In genomic region chr12:43579240-43579639, GRCh38 we compare ENCODE assay signal across 35 cellular contexts. TPM values are rescaled to one million over a fixed set of nuclear protein-coding genes. Genes with fewer than 3 reads are reported as not detected.
A peak's percentile ranks its signal among the peaks of the same experiment; 100 is the strongest.
DNase-seq lines count a peak whose midpoint lies in the region; TF ChIP-seq lines count a peak whose summit lies in the region.
"Had no signal": no experiment of that assay in that cellular context is flagged by ENCODE, and none has a peak within 500 bp of the region (broad histone marks: within the 10 kb centered on the region; RNA-seq: fewer than 3 reads in every experiment).

No MANE protein-coding gene starts in this region.

- no peaks in the 10 kb centered on the region for H3K4me1 Mint-ChIP-seq in CD4-positive, alpha-beta memory T cell
- H3K4me1 Mint-ChIP-seq: activated CD4-positive, alpha-beta T cell treated with anti-CD3 and anti-CD28 coated beads for 36 hours; stimulated activated effector memory CD8-positive, alpha-beta T cell treated with anti-CD3 and anti-CD28 coated beads, Interleukin-12 subunit alpha, Interleukin-12 subunit beta, amount 100 ng/mL, for 72 hours had no signal

- no peak overlapping the region for H3K9ac ChIP-seq in parathyroid adenoma

- H3K27me3 ChIP-seq in parathyroid adenoma (ENCODE audit: control insufficient read depth, insufficient read depth, low read length) = no peaks in the 10 kb centered on the region
- no peaks in the 10 kb centered on the region for H3K27me3 ChIP-seq in CD4-positive, alpha-beta memory T cell (ENCODE audit: insufficient read depth, low read length)
- H3K27me3 ChIP-seq: ascending aorta, right atrium auricular region, upper lobe of right lung had no signal

- H3K27me3 Mint-ChIP-seq in CD4-positive, alpha-beta memory T cell = peaks cover 4 to 5% of the 10 kb centered on the region in 2 donors

- peaks cover 0 to 4% (median 0%) of the 10 kb centered on the region in 8 donors for H3K9me3 Mint-ChIP-seq in CD4-positive, alpha-beta memory T cell
- H3K9me3 Mint-ChIP-seq: activated naive CD4-positive, alpha-beta T cell treated with anti-CD3 and anti-CD28 coated beads, Interleukin-2, amount 50 U/mL, for 72 hours; stimulated activated effector memory CD8-positive, alpha-beta T cell treated with anti-CD3 and anti-CD28 coated beads, Interleukin-12 subunit alpha, Interleukin-12 subunit beta, amount 100 ng/mL, for 72 hours; T-helper 2 cell treated with Interferon-gamma antibody and Interleukin-4, amounts not matched to agents 5 μg/mL and 100 μg/mL, for 36 hours had no signal

- H3K79me2 ChIP-seq in parathyroid adenoma = no peaks in the 10 kb centered on the region

- H2AFZ ChIP-seq in parathyroid adenoma = peak overlapping the region; percentile 4
- H2AFZ ChIP-seq: PC-9 had no signal

- no peaks in the 10 kb centered on the region for H3K4me1 ChIP-seq in parathyroid adenoma
- H3K4me1 ChIP-seq in CD4-positive, alpha-beta memory T cell (ENCODE audit: insufficient read depth, low read length) = no peaks in the 10 kb centered on the region
- H3K4me1 ChIP-seq: ascending aorta, pancreas, right atrium auricular region, upper lobe of right lung had no signal

- peak overlapping the region; percentile 50 for H3K4me2 ChIP-seq in parathyroid adenoma (ENCODE audit: low read length)
- H3K4me2 ChIP-seq: PC-9 had no signal

- H3K9me3 ChIP-seq in parathyroid adenoma (ENCODE audit: control insufficient read depth, low read length) = no peaks in the 10 kb centered on the region
- no peaks in the 10 kb centered on the region for H3K9me3 ChIP-seq in CD4-positive, alpha-beta memory T cell (ENCODE audit: control insufficient read depth in 1 of 2, low read length in 2 of 2)
- H3K9me3 ChIP-seq: ascending aorta, pancreas, right atrium auricular region, upper lobe of right lung had no signal

- H3K27ac ChIP-seq in parathyroid adenoma = no peak overlapping the region
- no peak overlapping the region for H3K27ac ChIP-seq in CD4-positive, alpha-beta memory T cell (ENCODE audit: low read depth, low read length)
- H3K27ac ChIP-seq: ascending aorta, epithelial cell of prostate, pancreas, PC-9, right atrium auricular region, upper lobe of right lung had no signal

- H3K27ac Mint-ChIP-seq in CD4-positive, alpha-beta memory T cell = no peak overlapping the region
- H3K27ac Mint-ChIP-seq: activated CD4-positive, alpha-beta T cell treated with anti-CD3 and anti-CD28 coated beads for 36 hours; activated naive CD4-positive, alpha-beta T cell treated with anti-CD3 and anti-CD28 coated beads, Interleukin-2, amount 50 U/mL, for 72 hours; stimulated activated effector memory CD8-positive, alpha-beta T cell treated with anti-CD3 and anti-CD28 coated beads, Interleukin-12 subunit alpha, Interleukin-12 subunit beta, amount 100 ng/mL, for 72 hours; T-helper 2 cell treated with Interferon-gamma antibody and Interleukin-4, amounts not matched to agents 5 μg/mL and 100 μg/mL, for 36 hours had no signal

- H3K36me3 ChIP-seq in parathyroid adenoma (ENCODE audit: control insufficient read depth, insufficient read depth, low read length) = no peaks in the 10 kb centered on the region
- no peaks in the 10 kb centered on the region for H3K36me3 ChIP-seq in CD4-positive, alpha-beta memory T cell (ENCODE audit: insufficient read depth, low read length)
- H3K36me3 ChIP-seq: ascending aorta, pancreas, right atrium auricular region, upper lobe of right lung had no signal

- intact Hi-C loops in CD4-positive, alpha-beta memory T cell (cut with micrococcal nuclease) = no loop called here

- peak; percentile 1 for DNase-seq in EH (ENCODE audit: low read depth)
- DNase-seq in LHCN-M2 (ENCODE audit: low read depth) = peak; percentile 45
- DNase-seq in dermis blood vessel endothelial cell = peak; percentile 2
- no peak for DNase-seq in CD4-positive, alpha-beta memory T cell
- DNase-seq in NCI-H146 treated with DMSO at 0.1 percent for 48 hours (lab: John Stamatoyannopoulos, UW; ENCODE audit: unreplicated experiment) = no peak
- DNase-seq in AG08396 (ENCODE audit: low spot score) = no peak
- DNase-seq: activated CD4-positive, alpha-beta T cell treated with anti-CD3 and anti-CD28 coated beads for 36 hours; activated T-cell treated with anti-CD3 and anti-CD28 coated beads for 4 hours; central memory CD4-positive, alpha-beta T cell; DMS153; GF-D8; glutamatergic neuron; H7; islet precursor cell; KG1; NCI-H1436; NCI-H2107; NCI-H510A; NK-92 treated with Interleukin-12 subunit alpha and Interleukin-12 subunit beta, amount 100 ng/mL, for 24 hours; pancreas; stimulated activated CD4-positive, alpha-beta T cell treated with anti-CD3 and anti-CD28 coated beads, Interleukin-12 subunit alpha, Interleukin-12 subunit beta, amount 100 ng/mL, for 4 hours; stimulated activated CD4-positive, alpha-beta T cell treated with anti-CD3 and anti-CD28 coated beads, Interleukin-4, amount 100 ng/mL, for 24 hours; upper lobe of right lung had no signal

- no peak overlapping the region for H3K4me3 Mint-ChIP-seq in CD4-positive, alpha-beta memory T cell
- H3K4me3 Mint-ChIP-seq: activated CD4-positive, alpha-beta T cell treated with anti-CD3 and anti-CD28 coated beads for 36 hours; stimulated activated effector memory CD8-positive, alpha-beta T cell treated with anti-CD3 and anti-CD28 coated beads, Interleukin-12 subunit alpha, Interleukin-12 subunit beta, amount 100 ng/mL, for 72 hours; T-helper 2 cell treated with Interferon-gamma antibody and Interleukin-4, amounts not matched to agents 5 μg/mL and 100 μg/mL, for 36 hours had no signal

- TF ChIP-seq CTCF in parathyroid adenoma (IDR thresholded peaks at IDR 0.05) = no peak

- peak overlapping the region; percentile 32 for H3K4me3 ChIP-seq in parathyroid adenoma (ENCODE audit: low read depth, low read length)
- H3K4me3 ChIP-seq in CD4-positive, alpha-beta memory T cell (ENCODE audit: low read length in 2 of 2) = no peak overlapping the region
- H3K4me3 ChIP-seq: ascending aorta, pancreas, PC-9, right atrium auricular region, upper lobe of right lung had no signal

- H3K36me3 Mint-ChIP-seq in CD4-positive, alpha-beta memory T cell = no peaks in the 10 kb centered on the region
- H3K36me3 Mint-ChIP-seq: activated naive CD4-positive, alpha-beta T cell treated with anti-CD3 and anti-CD28 coated beads, Interleukin-2, amount 50 U/mL, for 72 hours; stimulated activated effector memory CD8-positive, alpha-beta T cell treated with anti-CD3 and anti-CD28 coated beads, Interleukin-12 subunit alpha, Interleukin-12 subunit beta, amount 100 ng/mL, for 72 hours had no signal

- CTCF ChIA-PET in CD4-positive, alpha-beta memory T cell (lab: Charles Lee; ENCODE audit: partially characterized antibody) = no interaction called here

- POLR2A ChIA-PET in CD4-positive, alpha-beta memory T cell (lab: Charles Lee; ENCODE audit: partially characterized antibody) = no interaction called here

RNA-seq across cellular contexts. Expression of gene ADAMTS20, which starts 27.2 kb away (rescaled TPM):
- 0.17 and 0.32 TPM in 2 replicates for total RNA-seq in LHCN-M2 (2014; rRNA removed)
- 0.13 TPM for polyA plus RNA-seq in LHCN-M2 (2012)
- total RNA-seq in dermis blood vessel endothelial cell = not detected in 2 replicates
- not detected for total RNA-seq in CD4-positive, alpha-beta memory T cell
- polyA plus RNA-seq in CD4-positive, alpha-beta memory T cell = not detected
- total RNA-seq: activated CD4-positive, alpha-beta T cell treated with anti-CD3 and anti-CD28 coated beads for 36 hours; activated naive CD4-positive, alpha-beta T cell treated with anti-CD3 and anti-CD28 coated beads, Interleukin-2, amount 50 U/mL, for 72 hours; ascending aorta; mononuclear cell; pancreas; right atrium auricular region; Right ventricle myocardium inferior; subcutaneous adipose tissue; upper lobe of right lung had no signal
- polyA plus RNA-seq: liver, pancreas had no signal

Comparison
In these comparisons a context has a peak if more than half of its experiments do, and no peak if none do; other contexts are left out.
1. DNase-seq: peak in EH (single experiment), LHCN-M2 (single experiment) and dermis blood vessel endothelial cell (single experiment); none in CD4-positive, alpha-beta memory T cell (0 of 5), NCI-H146 treated with DMSO at 0.1 percent for 48 hours (single experiment) and AG08396 (single experiment).